1 cellular context compared by ENCODE assay signal in the genomic region with DNA sequence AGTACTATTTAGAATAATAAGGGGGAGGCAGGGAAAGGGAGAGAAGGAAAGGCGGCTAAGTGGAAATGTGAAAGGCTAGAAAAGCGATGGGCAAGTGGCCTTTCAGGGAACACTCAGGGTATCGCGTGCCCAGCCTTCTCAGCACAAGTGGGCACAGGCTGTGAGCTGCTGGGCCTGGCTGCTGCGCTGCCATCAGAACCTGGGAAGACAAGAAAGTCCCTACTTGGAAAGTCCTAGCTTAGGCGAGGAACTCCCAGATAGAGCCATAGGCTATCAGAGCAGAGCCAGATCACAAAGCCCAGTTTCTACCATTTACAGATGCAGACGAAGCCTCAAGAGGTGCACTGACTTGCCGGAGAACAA.
A peak's percentile ranks its signal among the peaks of the same experiment; 100 is the strongest.
TF ChIP-seq lines count a peak whose summit lies in the region.

No MANE protein-coding gene starts in this region.

TF ChIP-seq in WTC11, 78 proteins besides CTCF, POLR2A, EP300 and RAD21 (continued from another document):
- TF ChIP-seq FOXP1 (CRISPR knock-in tag; IDR thresholded peaks at IDR 0.05; ENCODE audit: borderline replicate concordance) (0 out of 2 replicates have a peak, but pooled peaks have one; percentile 20), CDX4 (CRISPR knock-in tag; IDR thresholded peaks at IDR 0.05; ENCODE audit: borderline replicate concordance) (no peak), PRDM15 (CRISPR knock-in tag; IDR thresholded peaks at IDR 0.05) (no peak)
